ENCODE assay signal across 23 cellular contexts in genomic region chr14:105685003-105685402, GRCh38.
DNase-seq lines count a peak whose midpoint lies in the region; ATAC-seq and TF ChIP-seq lines count a peak whose summit lies in the region.
"Had no signal": no experiment of that assay in that cellular context is flagged by ENCODE, and none has a peak within 500 bp of the region (broad histone marks: within the 10 kb centered on the region; RNA-seq: fewer than 3 reads in every experiment).

No MANE protein-coding gene starts in this region.

- H3K4me3 ChIP-seq in CD4-positive, CD25-positive, alpha-beta regulatory T cell (ENCODE audit: low read depth, low read length): no peak overlapping the region
- H3K4me3 ChIP-seq in IMR-90 (ENCODE audit: insufficient read depth, low read depth, low read length): no peak overlapping the region
- H3K4me3 ChIP-seq: body of pancreas, smooth muscle cell, thoracic aorta, uterus had no signal

- H3K4me1 Mint-ChIP-seq in CD4-positive, CD25-positive, alpha-beta regulatory T cell: peaks cover 0 to 9% (median 7%) of the 10 kb centered on the region in 4 donors
- peaks cover 54% of the 10 kb centered on the region for H3K4me1 Mint-ChIP-seq in activated B cell treated with CpG ODN at 0.5 μM for 24 hours
- H3K4me1 Mint-ChIP-seq: mesothelial cell of epicardium had no signal

- H2AFZ ChIP-seq in IMR-90 (replicated peaks; ENCODE audit: low read length, poor library complexity): no peak overlapping the region

- no peaks in the 10 kb centered on the region for H3K79me1 ChIP-seq in IMR-90 (ENCODE audit: low read depth in 1 of 2, low read length in 2 of 2)

- no peak for TF ChIP-seq CTCF in IMR-90 (conservative IDR thresholded peaks at IDR 0.05; ENCODE audit: low read depth, low read length)
- TF ChIP-seq CTCF in activated B cell treated with CpG ODN at 0.5 μM for 24 hours (IDR thresholded peaks at IDR 0.05): no peak

- no peaks in the 10 kb centered on the region for H3K36me3 ChIP-seq in CD4-positive, CD25-positive, alpha-beta regulatory T cell (ENCODE audit: control insufficient read depth, insufficient read depth, low read length)
- no peaks in the 10 kb centered on the region for H3K36me3 ChIP-seq in IMR-90 (ENCODE audit: control insufficient read depth, insufficient read depth, low read length)
- H3K36me3 ChIP-seq: thoracic aorta, uterus had no signal

- no peaks in the 10 kb centered on the region for H3K9me3 ChIP-seq in CD4-positive, CD25-positive, alpha-beta regulatory T cell (ENCODE audit: control insufficient read depth in 2 of 2, low read length in 2 of 2)
- peaks cover 4% of the 10 kb centered on the region; the same call in 1 of the 2 replicates for H3K9me3 ChIP-seq in IMR-90 (ENCODE audit: control insufficient read depth, insufficient read depth, low read length)
- H3K9me3 ChIP-seq: body of pancreas, thoracic aorta, uterus had no signal

- dilution Hi-C loops in IMR-90 (cut with HindIII; ENCODE audit: low sequenced_read_pairs, unreplicated experiment): no loop called here

- H3K9ac ChIP-seq in IMR-90 (ENCODE audit: low read depth, low read length): no peak overlapping the region

- no peaks in the 10 kb centered on the region for H3K9me1 ChIP-seq in IMR-90 (ENCODE audit: insufficient read depth, low read length)

- no peak overlapping the region for H2BK120ac ChIP-seq in IMR-90 (ENCODE audit: low read depth, low read length)

- in situ Hi-C loops in IMR-90 (cut with MboI; ENCODE audit: low sequenced_read_pairs): no loop called here

- H4K5ac ChIP-seq in IMR-90 (ENCODE audit: low read depth, low read length): no peak overlapping the region

- TF ChIP-seq POLR2A in IMR-90 (IDR thresholded peaks at IDR 0.05; ENCODE audit: low read depth, low read length): no peak

- peak overlapping the region; percentile 76 for H2BK5ac ChIP-seq in IMR-90 (ENCODE audit: low read depth, low read length, poor library complexity, severe bottlenecking)

- no peak overlapping the region for H2BK20ac ChIP-seq in IMR-90 (ENCODE audit: low read depth, low read length)

- no peak overlapping the region for H3K4me3 Mint-ChIP-seq in CD4-positive, CD25-positive, alpha-beta regulatory T cell
- H3K4me3 Mint-ChIP-seq in activated B cell treated with CpG ODN at 0.5 μM for 24 hours: peak overlapping the region; percentile 44
- H3K4me3 Mint-ChIP-seq: activated CD4-positive, alpha-beta T cell treated with anti-CD3 and anti-CD28 coated beads for 36 hours; mesothelial cell of epicardium; natural killer cell treated with Interleukin-12 subunit alpha and Interleukin-12 subunit beta and Interleukin-15 and Interleukin-18, amount 100 ng/mL, for 72 hours had no signal

- H3K36me3 Mint-ChIP-seq in CD4-positive, CD25-positive, alpha-beta regulatory T cell: no peaks in the 10 kb centered on the region
- H3K36me3 Mint-ChIP-seq in activated B cell treated with CpG ODN at 0.5 μM for 24 hours (ENCODE audit: low read depth): no peaks in the 10 kb centered on the region
- H3K36me3 Mint-ChIP-seq: natural killer cell treated with Interleukin-12 subunit alpha and Interleukin-12 subunit beta and Interleukin-15 and Interleukin-18, amount 100 ng/mL, for 72 hours had no signal

- TF ChIP-seq RAD21 in IMR-90 (IDR thresholded peaks at IDR 0.05; ENCODE audit: low read length): no peak

- no peak overlapping the region for H4K91ac ChIP-seq in IMR-90 (ENCODE audit: insufficient read depth, low read depth, low read length)

- intact Hi-C loops in IMR-90 (cut with micrococcal nuclease): no loop called here
- intact Hi-C loops in activated B cell treated with CpG ODN at 0.5 μM for 24 hours (cut with micrococcal nuclease): loop anchor here (10.0 kb wide), 1 partner anchor 50 kb away; no protein-coding TSS in a partner anchor
- intact Hi-C loops in Right ventricle myocardium superior (cut with DNase I): no loop called here

- H3K9me3 Mint-ChIP-seq in CD4-positive, CD25-positive, alpha-beta regulatory T cell: peaks cover 0 to 3% (median 0%) of the 10 kb centered on the region in 7 donors
- H3K9me3 Mint-ChIP-seq in activated B cell treated with CpG ODN at 0.5 μM for 24 hours: no peaks in the 10 kb centered on the region
- H3K9me3 Mint-ChIP-seq: natural killer cell treated with Interleukin-12 subunit alpha and Interleukin-12 subunit beta and Interleukin-15 and Interleukin-18, amount 100 ng/mL, for 72 hours had no signal

- WGBS in IMR-90 (ENCODE audit: extremely low coverage in 2 of 2, insufficient read length in 1 of 2), 2 experiments: 92% methylated on average over 2 of the region's 2 CpGs; no CpG with 5 or more reads in 1 of the 2 experiments

- no peaks in the 10 kb centered on the region for H3K4me1 ChIP-seq in CD4-positive, CD25-positive, alpha-beta regulatory T cell (ENCODE audit: control insufficient read depth, insufficient read depth, low read length, poor library complexity, severe bottlenecking)
- H3K4me1 ChIP-seq in IMR-90 (ENCODE audit: control insufficient read depth, insufficient read depth, low read length): no peaks in the 10 kb centered on the region
- H3K4me1 ChIP-seq: body of pancreas, uterus had no signal

- no peak overlapping the region for H3K23ac ChIP-seq in IMR-90 (ENCODE audit: low read depth, low read length)

- no peak overlapping the region for H2BK15ac ChIP-seq in IMR-90 (ENCODE audit: low read depth, low read length)

- POLR2A ChIA-PET in IMR-90 (lab: Charles Lee; ENCODE audit: unreplicated experiment) (no interaction called here), activated B cell treated with CpG ODN at 0.5 μM for 24 hours (lab: Charles Lee) (no interaction called here)

- no peak overlapping the region for H3K18ac ChIP-seq in IMR-90 (ENCODE audit: low read depth, low read length)

- H3K14ac ChIP-seq in IMR-90 (replicated peaks; ENCODE audit: low read depth, low read length): no peak overlapping the region

- H3K27me3 Mint-ChIP-seq in CD4-positive, CD25-positive, alpha-beta regulatory T cell: no peaks in the 10 kb centered on the region
- no peaks in the 10 kb centered on the region for H3K27me3 Mint-ChIP-seq in activated B cell treated with CpG ODN at 0.5 μM for 24 hours
- H3K27me3 Mint-ChIP-seq: activated CD4-positive, alpha-beta T cell treated with anti-CD3 and anti-CD28 coated beads for 36 hours; natural killer cell treated with Interleukin-12 subunit alpha and Interleukin-12 subunit beta and Interleukin-15 and Interleukin-18, amount 100 ng/mL, for 72 hours had no signal

- CTCF ChIA-PET in IMR-90 (lab: Yijun Ruan, JAX) (no interaction called here), activated B cell treated with CpG ODN at 0.5 μM for 24 hours (lab: Charles Lee) (no interaction called here)

- no TSS peak for BruUV-seq in IMR-90 (replicated peaks; lab: Mats Ljungman, UMichigan)

- no peak overlapping the region for H2AK5ac ChIP-seq in IMR-90 (ENCODE audit: low read depth, low read length)

- H4K20me1 ChIP-seq in IMR-90 (ENCODE audit: insufficient read depth, low read length): no peaks in the 10 kb centered on the region

- peak overlapping the region; percentile 3 to 45 (median 33) for H3K27ac Mint-ChIP-seq in CD4-positive, CD25-positive, alpha-beta regulatory T cell
- H3K27ac Mint-ChIP-seq in activated B cell treated with CpG ODN at 0.5 μM for 24 hours: peak overlapping the region; percentile 95
- H3K27ac Mint-ChIP-seq: activated T-helper 2 cell treated with anti-CD3 and anti-CD28 coated beads, Interferon-gamma antibody, Interleukin-2, Interleukin-4, amounts not matched to agents 10 μg/mL and 5 μg/mL and 100 μg/mL, durations not matched to agents 14 hours and 24 hours and 36 hours; mesothelial cell of epicardium; natural killer cell treated with Interleukin-12 subunit alpha and Interleukin-12 subunit beta and Interleukin-15 and Interleukin-18, amount 100 ng/mL, for 72 hours had no signal

- no peak overlapping the region for H3K4me2 ChIP-seq in IMR-90 (ENCODE audit: low read depth, low read length)
- H3K4me2 ChIP-seq: smooth muscle cell had no signal

- ATAC-seq in CD4-positive, CD25-positive, alpha-beta regulatory T cell (ENCODE audit: low read depth in 2 of 2): no peak
- ATAC-seq in IMR-90 (ENCODE audit: low read depth) (no peak), activated B cell treated with CpG ODN at 0.5 μM for 24 hours (ENCODE audit: low read depth) (no peak), left lobe of liver (no peak), GM18520 (IDR thresholded peaks at IDR 0.05; ENCODE audit: unreplicated experiment) (no peak), HG03565 (IDR thresholded peaks at IDR 0.05; ENCODE audit: unreplicated experiment) (no peak), Right ventricle myocardium superior (ENCODE audit: poor library complexity) (no peak)
- ATAC-seq: activated CD4-positive, alpha-beta T cell treated with anti-CD3 and anti-CD28 coated beads for 36 hours; body of pancreas; natural killer cell treated with Interleukin-12 subunit alpha and Interleukin-12 subunit beta and Interleukin-15 and Interleukin-18, amount 100 ng/mL, for 72 hours had no signal

- H2AK9ac ChIP-seq in IMR-90 (replicated peaks; ENCODE audit: low read depth, low read length, poor library complexity): no peak overlapping the region

- H3K27me3 ChIP-seq in CD4-positive, CD25-positive, alpha-beta regulatory T cell (ENCODE audit: control insufficient read depth, insufficient read depth, low read length): no peaks in the 10 kb centered on the region
- no peaks in the 10 kb centered on the region for H3K27me3 ChIP-seq in IMR-90 (ENCODE audit: control insufficient read depth, insufficient read depth, low read length)
- H3K27me3 ChIP-seq: body of pancreas, uterus had no signal

- H3K56ac ChIP-seq in IMR-90 (ENCODE audit: extremely low read depth, insufficient read depth, low read length): no peak overlapping the region

- no peak overlapping the region for H3K27ac ChIP-seq in CD4-positive, CD25-positive, alpha-beta regulatory T cell (ENCODE audit: insufficient read depth, low read length, poor library complexity, severe bottlenecking)
- H3K27ac ChIP-seq in IMR-90 (ENCODE audit: insufficient read depth, low read length): no peak overlapping the region
- H3K27ac ChIP-seq: body of pancreas, C4-2B, epithelial cell of prostate, thoracic aorta, uterus had no signal

- no peak for DNase-seq in CD4-positive, CD25-positive, alpha-beta regulatory T cell
- DNase-seq in IMR-90 (no peak), activated B cell treated with CpG ODN at 0.5 μM for 24 hours (no peak), left lobe of liver (ENCODE audit: low spot score) (peak; percentile 15), Right ventricle myocardium superior (no peak)
- DNase-seq: activated CD4-positive, alpha-beta T cell treated with anti-CD3 and anti-CD28 coated beads for 36 hours; NCI-H1092 treated with DMSO at 0.1 percent for 48 hours; NCI-H2081 treated with DMSO at 0.1 percent for 48 hours; NCI-H345; NCI-H82; retina; SHP77 treated with DMSO at 0.1 percent for 48 hours; uterus had no signal

- no peak overlapping the region for H3K4ac ChIP-seq in IMR-90 (ENCODE audit: low read depth, low read length)

- H4K8ac ChIP-seq in IMR-90 (ENCODE audit: low read depth in 2 of 2, low read length in 2 of 2): no peak overlapping the region
